Comparison of ENCODE assay signal across 1 cellular context in the genomic region with DNA sequence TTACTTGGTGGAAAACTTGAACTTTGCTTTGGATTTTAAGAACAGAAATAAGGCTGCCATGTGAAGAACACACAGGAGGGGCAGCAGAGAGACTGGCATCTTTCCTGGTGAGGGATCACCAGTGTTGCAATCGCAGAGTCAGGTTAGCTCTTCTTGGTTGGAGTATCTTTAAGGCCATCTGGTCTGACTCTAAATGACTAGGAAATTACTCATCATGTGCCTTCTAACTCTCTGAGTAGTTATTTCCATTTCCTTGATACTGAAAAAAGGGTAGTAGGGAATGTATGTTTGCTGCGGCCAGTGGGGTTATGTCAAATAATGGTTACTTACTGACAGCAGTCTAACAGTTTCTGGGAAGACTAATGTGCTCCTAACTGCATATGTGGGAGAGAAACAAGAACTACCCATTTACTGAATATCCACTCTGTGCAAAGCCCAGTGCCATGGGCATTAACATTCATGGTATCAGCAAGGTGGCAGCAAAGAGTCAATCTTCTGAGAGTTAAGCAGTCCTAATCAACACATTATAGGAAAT.
TF ChIP-seq lines count a peak whose summit lies in the region.

No MANE protein-coding gene starts in this region.

TF ChIP-seq in neural cell, 6 proteins besides CTCF, POLR2A, EP300 and RAD21:
- TF ChIP-seq, protein P1, sequence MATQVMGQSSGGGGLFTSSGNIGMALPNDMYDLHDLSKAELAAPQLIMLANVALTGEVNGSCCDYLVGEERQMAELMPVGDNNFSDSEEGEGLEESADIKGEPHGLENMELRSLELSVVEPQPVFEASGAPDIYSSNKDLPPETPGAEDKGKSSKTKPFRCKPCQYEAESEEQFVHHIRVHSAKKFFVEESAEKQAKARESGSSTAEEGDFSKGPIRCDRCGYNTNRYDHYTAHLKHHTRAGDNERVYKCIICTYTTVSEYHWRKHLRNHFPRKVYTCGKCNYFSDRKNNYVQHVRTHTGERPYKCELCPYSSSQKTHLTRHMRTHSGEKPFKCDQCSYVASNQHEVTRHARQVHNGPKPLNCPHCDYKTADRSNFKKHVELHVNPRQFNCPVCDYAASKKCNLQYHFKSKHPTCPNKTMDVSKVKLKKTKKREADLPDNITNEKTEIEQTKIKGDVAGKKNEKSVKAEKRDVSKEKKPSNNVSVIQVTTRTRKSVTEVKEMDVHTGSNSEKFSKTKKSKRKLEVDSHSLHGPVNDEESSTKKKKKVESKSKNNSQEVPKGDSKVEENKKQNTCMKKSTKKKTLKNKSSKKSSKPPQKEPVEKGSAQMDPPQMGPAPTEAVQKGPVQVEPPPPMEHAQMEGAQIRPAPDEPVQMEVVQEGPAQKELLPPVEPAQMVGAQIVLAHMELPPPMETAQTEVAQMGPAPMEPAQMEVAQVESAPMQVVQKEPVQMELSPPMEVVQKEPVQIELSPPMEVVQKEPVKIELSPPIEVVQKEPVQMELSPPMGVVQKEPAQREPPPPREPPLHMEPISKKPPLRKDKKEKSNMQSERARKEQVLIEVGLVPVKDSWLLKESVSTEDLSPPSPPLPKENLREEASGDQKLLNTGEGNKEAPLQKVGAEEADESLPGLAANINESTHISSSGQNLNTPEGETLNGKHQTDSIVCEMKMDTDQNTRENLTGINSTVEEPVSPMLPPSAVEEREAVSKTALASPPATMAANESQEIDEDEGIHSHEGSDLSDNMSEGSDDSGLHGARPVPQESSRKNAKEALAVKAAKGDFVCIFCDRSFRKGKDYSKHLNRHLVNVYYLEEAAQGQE (IDR thresholded peaks at IDR 0.05; ENCODE audit: borderline replicate concordance): no peak
- TF ChIP-seq POLR2AphosphoS5 (IDR thresholded peaks at IDR 0.05) (no peak), MXI1 (conservative IDR thresholded peaks at IDR 0.05; ENCODE audit: poor library complexity, severe bottlenecking) (no peak), SMC3 (conservative IDR thresholded peaks at IDR 0.05; ENCODE audit: poor library complexity) (peak; percentile 22), EZH2 (IDR thresholded peaks at IDR 0.05; ENCODE audit: borderline replicate concordance, insufficient read depth, low read length, poor library complexity, severe bottlenecking) (no peak)
